ENCODE assay signal across 1 cellular context in the genomic region with DNA sequence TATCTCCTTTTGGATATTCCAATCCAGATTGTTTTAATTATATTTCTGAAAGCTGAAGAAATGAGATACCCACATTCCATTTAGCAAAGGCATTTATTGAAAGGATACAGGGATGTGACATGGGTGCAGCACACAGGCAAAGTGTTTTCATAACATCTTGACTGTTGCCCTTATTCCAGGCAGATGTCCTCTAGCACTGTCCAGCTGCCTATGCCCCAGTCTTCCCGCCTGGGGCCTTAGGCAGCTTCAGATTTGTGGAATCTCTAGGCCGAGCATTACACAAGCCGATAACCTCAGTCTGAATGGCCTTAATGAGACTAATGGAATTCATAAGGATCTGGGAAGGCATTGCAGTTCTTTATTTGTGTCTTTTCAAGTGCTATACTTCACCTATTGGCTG.
TF ChIP-seq lines count a peak whose summit lies in the region.

No MANE protein-coding gene starts in this region.

TF ChIP-seq in K562, 482 proteins besides CTCF, POLR2A, EP300 and RAD21:
- TF ChIP-seq ZNF311 (CRISPR knock-in tag; IDR thresholded peaks at IDR 0.05) (no peak), NFYB (IDR thresholded peaks at IDR 0.05; ENCODE audit: extremely low read depth, insufficient read length) (no peak), KDM5B (IDR thresholded peaks at IDR 0.05; ENCODE audit: insufficient replicate concordance, low read depth, low read length) (no peak), CBFB (CRISPR knock-in tag; IDR thresholded peaks at IDR 0.05) (no peak), IFI16 (CRISPR knock-in tag; IDR thresholded peaks at IDR 0.05) (no peak), BRF1 (IDR thresholded peaks at IDR 0.05; ENCODE audit: borderline replicate concordance, extremely low read depth, insufficient read length) (no peak), KAT7 (CRISPR knock-in tag; IDR thresholded peaks at IDR 0.05; ENCODE audit: borderline replicate concordance) (no peak), POLR2AphosphoS5 (IDR thresholded peaks at IDR 0.05; ENCODE audit: control insufficient read depth, insufficient read depth, low read depth, low read length) (no peak), TGIF2 (CRISPR knock-in tag; IDR thresholded peaks at IDR 0.05) (no peak), CC2D1A (IDR thresholded peaks at IDR 0.05) (no peak), RFX7 (CRISPR knock-in tag; IDR thresholded peaks at IDR 0.05) (no peak), ZNF263 (CRISPR knock-in tag; IDR thresholded peaks at IDR 0.05; ENCODE audit: borderline replicate concordance) (no peak), HCFC1 (IDR thresholded peaks at IDR 0.05; ENCODE audit: low read depth, low read length) (no peak), PML (IDR thresholded peaks at IDR 0.05; ENCODE audit: low read length) (no peak), ZNF184 (CRISPR knock-in tag; IDR thresholded peaks at IDR 0.05) (no peak), POLR2G (IDR thresholded peaks at IDR 0.05; ENCODE audit: low read depth, low read length) (no peak)
- TF ChIP-seq, protein P1, sequence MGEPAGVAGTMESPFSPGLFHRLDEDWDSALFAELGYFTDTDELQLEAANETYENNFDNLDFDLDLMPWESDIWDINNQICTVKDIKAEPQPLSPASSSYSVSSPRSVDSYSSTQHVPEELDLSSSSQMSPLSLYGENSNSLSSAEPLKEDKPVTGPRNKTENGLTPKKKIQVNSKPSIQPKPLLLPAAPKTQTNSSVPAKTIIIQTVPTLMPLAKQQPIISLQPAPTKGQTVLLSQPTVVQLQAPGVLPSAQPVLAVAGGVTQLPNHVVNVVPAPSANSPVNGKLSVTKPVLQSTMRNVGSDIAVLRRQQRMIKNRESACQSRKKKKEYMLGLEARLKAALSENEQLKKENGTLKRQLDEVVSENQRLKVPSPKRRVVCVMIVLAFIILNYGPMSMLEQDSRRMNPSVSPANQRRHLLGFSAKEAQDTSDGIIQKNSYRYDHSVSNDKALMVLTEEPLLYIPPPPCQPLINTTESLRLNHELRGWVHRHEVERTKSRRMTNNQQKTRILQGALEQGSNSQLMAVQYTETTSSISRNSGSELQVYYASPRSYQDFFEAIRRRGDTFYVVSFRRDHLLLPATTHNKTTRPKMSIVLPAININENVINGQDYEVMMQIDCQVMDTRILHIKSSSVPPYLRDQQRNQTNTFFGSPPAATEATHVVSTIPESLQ (CRISPR knock-in tag; IDR thresholded peaks at IDR 0.05) = no peak
- TF ChIP-seq, protein P2, sequence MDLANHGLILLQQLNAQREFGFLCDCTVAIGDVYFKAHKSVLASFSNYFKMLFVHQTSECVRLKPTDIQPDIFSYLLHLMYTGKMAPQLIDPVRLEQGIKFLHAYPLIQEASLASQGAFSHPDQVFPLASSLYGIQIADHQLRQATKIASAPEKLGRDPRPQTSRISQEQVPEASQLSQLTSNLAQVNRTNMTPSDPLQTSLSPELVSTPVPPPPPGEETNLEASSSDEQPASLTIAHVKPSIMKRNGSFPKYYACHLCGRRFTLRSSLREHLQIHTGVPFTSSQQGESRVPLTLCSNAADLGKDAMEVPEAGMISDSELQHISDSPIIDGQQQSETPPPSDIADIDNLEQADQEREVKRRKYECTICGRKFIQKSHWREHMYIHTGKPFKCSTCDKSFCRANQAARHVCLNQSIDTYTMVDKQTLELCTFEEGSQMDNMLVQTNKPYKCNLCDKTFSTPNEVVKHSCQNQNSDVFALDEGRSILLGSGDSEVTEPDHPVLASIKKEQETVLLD (IDR thresholded peaks at IDR 0.05) = no peak
- TF ChIP-seq, protein P3, sequence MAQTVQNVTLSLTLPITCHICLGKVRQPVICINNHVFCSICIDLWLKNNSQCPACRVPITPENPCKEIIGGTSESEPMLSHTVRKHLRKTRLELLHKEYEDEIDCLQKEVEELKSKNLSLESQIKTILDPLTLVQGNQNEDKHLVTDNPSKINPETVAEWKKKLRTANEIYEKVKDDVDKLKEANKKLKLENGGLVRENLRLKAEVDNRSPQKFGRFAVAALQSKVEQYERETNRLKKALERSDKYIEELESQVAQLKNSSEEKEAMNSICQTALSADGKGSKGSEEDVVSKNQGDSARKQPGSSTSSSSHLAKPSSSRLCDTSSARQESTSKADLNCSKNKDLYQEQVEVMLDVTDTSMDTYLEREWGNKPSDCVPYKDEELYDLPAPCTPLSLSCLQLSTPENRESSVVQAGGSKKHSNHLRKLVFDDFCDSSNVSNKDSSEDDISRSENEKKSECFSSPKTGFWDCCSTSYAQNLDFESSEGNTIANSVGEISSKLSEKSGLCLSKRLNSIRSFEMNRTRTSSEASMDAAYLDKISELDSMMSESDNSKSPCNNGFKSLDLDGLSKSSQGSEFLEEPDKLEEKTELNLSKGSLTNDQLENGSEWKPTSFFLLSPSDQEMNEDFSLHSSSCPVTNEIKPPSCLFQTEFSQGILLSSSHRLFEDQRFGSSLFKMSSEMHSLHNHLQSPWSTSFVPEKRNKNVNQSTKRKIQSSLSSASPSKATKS (CRISPR knock-in tag; IDR thresholded peaks at IDR 0.05) = no peak
- TF ChIP-seq, protein P4, sequence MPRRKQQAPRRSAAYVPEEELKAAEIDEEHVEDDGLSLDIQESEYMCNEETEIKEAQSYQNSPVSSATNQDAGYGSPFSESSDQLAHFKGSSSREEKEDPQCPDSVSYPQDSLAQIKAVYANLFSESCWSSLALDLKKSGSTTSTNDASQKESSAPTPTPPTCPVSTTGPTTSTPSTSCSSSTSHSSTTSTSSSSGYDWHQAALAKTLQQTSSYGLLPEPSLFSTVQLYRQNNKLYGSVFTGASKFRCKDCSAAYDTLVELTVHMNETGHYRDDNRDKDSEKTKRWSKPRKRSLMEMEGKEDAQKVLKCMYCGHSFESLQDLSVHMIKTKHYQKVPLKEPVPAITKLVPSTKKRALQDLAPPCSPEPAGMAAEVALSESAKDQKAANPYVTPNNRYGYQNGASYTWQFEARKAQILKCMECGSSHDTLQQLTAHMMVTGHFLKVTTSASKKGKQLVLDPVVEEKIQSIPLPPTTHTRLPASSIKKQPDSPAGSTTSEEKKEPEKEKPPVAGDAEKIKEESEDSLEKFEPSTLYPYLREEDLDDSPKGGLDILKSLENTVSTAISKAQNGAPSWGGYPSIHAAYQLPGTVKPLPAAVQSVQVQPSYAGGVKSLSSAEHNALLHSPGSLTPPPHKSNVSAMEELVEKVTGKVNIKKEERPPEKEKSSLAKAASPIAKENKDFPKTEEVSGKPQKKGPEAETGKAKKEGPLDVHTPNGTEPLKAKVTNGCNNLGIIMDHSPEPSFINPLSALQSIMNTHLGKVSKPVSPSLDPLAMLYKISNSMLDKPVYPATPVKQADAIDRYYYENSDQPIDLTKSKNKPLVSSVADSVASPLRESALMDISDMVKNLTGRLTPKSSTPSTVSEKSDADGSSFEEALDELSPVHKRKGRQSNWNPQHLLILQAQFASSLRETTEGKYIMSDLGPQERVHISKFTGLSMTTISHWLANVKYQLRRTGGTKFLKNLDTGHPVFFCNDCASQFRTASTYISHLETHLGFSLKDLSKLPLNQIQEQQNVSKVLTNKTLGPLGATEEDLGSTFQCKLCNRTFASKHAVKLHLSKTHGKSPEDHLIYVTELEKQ (CRISPR knock-in tag; IDR thresholded peaks at IDR 0.05) = no peak
